Comparison of ENCODE assay signal across 1 cellular context in the genomic region with DNA sequence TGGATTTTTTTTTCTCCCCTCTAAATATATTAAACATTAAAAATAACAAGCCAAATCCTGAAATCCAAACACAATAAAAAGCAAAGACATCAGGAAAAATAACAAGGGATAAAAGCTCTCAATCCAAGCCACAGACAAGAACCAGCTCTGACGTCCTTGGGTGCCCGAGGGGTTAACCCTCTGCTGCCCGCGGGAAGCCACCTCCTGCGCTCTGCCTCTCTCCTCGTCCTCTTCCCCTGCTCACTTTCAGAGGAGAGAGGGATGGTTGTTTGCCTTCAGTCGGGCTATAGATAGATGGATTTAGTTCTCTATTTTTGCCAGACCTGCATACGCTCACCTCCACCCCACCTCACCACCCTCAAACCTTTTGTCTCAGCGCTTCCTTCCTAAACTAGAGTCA.
TF ChIP-seq lines count a peak whose summit lies in the region.

No MANE protein-coding gene starts in this region.

TF ChIP-seq in WTC11, 78 proteins besides CTCF, POLR2A, EP300 and RAD21 (continued from another document):
- TF ChIP-seq, protein P1, sequence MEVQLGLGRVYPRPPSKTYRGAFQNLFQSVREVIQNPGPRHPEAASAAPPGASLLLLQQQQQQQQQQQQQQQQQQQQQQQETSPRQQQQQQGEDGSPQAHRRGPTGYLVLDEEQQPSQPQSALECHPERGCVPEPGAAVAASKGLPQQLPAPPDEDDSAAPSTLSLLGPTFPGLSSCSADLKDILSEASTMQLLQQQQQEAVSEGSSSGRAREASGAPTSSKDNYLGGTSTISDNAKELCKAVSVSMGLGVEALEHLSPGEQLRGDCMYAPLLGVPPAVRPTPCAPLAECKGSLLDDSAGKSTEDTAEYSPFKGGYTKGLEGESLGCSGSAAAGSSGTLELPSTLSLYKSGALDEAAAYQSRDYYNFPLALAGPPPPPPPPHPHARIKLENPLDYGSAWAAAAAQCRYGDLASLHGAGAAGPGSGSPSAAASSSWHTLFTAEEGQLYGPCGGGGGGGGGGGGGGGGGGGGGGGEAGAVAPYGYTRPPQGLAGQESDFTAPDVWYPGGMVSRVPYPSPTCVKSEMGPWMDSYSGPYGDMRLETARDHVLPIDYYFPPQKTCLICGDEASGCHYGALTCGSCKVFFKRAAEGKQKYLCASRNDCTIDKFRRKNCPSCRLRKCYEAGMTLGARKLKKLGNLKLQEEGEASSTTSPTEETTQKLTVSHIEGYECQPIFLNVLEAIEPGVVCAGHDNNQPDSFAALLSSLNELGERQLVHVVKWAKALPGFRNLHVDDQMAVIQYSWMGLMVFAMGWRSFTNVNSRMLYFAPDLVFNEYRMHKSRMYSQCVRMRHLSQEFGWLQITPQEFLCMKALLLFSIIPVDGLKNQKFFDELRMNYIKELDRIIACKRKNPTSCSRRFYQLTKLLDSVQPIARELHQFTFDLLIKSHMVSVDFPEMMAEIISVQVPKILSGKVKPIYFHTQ (CRISPR knock-in tag; IDR thresholded peaks at IDR 0.05) = no peak
- TF ChIP-seq, protein P2, sequence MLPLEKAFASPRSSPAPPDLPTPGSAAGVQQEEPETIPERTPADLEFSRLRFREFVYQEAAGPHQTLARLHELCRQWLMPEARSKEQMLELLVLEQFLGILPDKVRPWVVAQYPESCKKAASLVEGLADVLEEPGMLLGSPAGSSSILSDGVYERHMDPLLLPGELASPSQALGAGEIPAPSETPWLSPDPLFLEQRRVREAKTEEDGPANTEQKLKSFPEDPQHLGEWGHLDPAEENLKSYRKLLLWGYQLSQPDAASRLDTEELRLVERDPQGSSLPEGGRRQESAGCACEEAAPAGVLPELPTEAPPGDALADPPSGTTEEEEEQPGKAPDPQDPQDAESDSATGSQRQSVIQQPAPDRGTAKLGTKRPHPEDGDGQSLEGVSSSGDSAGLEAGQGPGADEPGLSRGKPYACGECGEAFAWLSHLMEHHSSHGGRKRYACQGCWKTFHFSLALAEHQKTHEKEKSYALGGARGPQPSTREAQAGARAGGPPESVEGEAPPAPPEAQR (CRISPR knock-in tag; IDR thresholded peaks at IDR 0.05) = no peak
- TF ChIP-seq GTF2I (CRISPR knock-in tag; conservative IDR thresholded peaks at IDR 0.05) = no peak
- no peak for TF ChIP-seq NFATC4 (CRISPR knock-in tag; IDR thresholded peaks at IDR 0.05)
- TF ChIP-seq JUN (CRISPR knock-in tag; IDR thresholded peaks at IDR 0.05) = no peak
